ENCODE assay signal across 22 cellular contexts in genomic region chr4:142781114-142781513, GRCh38.
DNase-seq lines count a peak whose midpoint lies in the region; ATAC-seq and TF ChIP-seq lines count a peak whose summit lies in the region.
"Had no signal": no experiment of that assay in that cellular context is flagged by ENCODE, and none has a peak within 500 bp of the region (broad histone marks: within the 10 kb centered on the region; RNA-seq: fewer than 3 reads in every experiment).

No MANE protein-coding gene starts in this region.

- no peaks in the 10 kb centered on the region for H3K9me3 ChIP-seq in effector memory CD4-positive, alpha-beta T cell (ENCODE audit: control insufficient read depth, low read length)

- no peak for ATAC-seq in GM18505 (IDR thresholded peaks at IDR 0.05; ENCODE audit: unreplicated experiment)
- ATAC-seq: GM12878, GM23338, SK-N-SH treated with all-trans-retinoic acid at 6 μM for 48 hours had no signal

- DNase-seq in EL, result peak; percentile 24
- peak; percentile 69 for DNase-seq in HT1080 (ENCODE audit: low read depth)
- peak; percentile 9 for DNase-seq in UCSD-AML1 (lab: John Stamatoyannopoulos, UW; ENCODE audit: unreplicated experiment)
- peak; percentile 10 for DNase-seq in iPS-NIHi7 (ENCODE audit: extremely low spot score)
- no peak for DNase-seq in DMS 273 (lab: John Stamatoyannopoulos, UW; ENCODE audit: unreplicated experiment)
- no peak for DNase-seq in effector memory CD4-positive, alpha-beta T cell
- DNase-seq: ACHN, AML-193, COR-L47, DMS153, GDM1, HFFc6, NCI-H1436, NCI-H2081, NCI-H2227 treated with DMSO at 0.1 percent for 48 hours, NCI-H526, SHP77 treated with DMSO at 0.1 percent for 48 hours, T-helper 1 cell had no signal

- no peak overlapping the region for H3K4me3 ChIP-seq in effector memory CD4-positive, alpha-beta T cell (ENCODE audit: insufficient read depth, low read depth, low read length, poor library complexity, severe bottlenecking)
- H3K4me3 ChIP-seq: GM12878, GM23338 had no signal

- no peaks in the 10 kb centered on the region for H3K27me3 ChIP-seq in effector memory CD4-positive, alpha-beta T cell (replicated peaks; ENCODE audit: control insufficient read depth, insufficient read depth, low read length, poor library complexity, severe bottlenecking)

- TF ChIP-seq POLR2A in GM18505 (IDR thresholded peaks at IDR 0.05; ENCODE audit: borderline replicate concordance, extremely low read depth, insufficient read depth, insufficient read length), result no peak

- H3K4me1 ChIP-seq in effector memory CD4-positive, alpha-beta T cell (ENCODE audit: control insufficient read depth, insufficient read depth, low read length, poor library complexity, severe bottlenecking), result no peaks in the 10 kb centered on the region

- H3K27ac ChIP-seq in effector memory CD4-positive, alpha-beta T cell (ENCODE audit: insufficient read depth, low read length, poor library complexity, severe bottlenecking), result no peak overlapping the region

- no peaks in the 10 kb centered on the region for H3K36me3 ChIP-seq in effector memory CD4-positive, alpha-beta T cell (ENCODE audit: control insufficient read depth, insufficient read depth, low read length)

Comparison
In these comparisons a context has a peak if more than half of its experiments do, and no peak if none do; other contexts are left out.
1. DNase-seq: peak in EL (single experiment), HT1080 (single experiment), UCSD-AML1 (single experiment) and iPS-NIHi7 (single experiment); none in DMS 273 (single experiment) and effector memory CD4-positive, alpha-beta T cell (0 of 3).